8 cellular contexts compared by ENCODE assay signal in the genomic region with DNA sequence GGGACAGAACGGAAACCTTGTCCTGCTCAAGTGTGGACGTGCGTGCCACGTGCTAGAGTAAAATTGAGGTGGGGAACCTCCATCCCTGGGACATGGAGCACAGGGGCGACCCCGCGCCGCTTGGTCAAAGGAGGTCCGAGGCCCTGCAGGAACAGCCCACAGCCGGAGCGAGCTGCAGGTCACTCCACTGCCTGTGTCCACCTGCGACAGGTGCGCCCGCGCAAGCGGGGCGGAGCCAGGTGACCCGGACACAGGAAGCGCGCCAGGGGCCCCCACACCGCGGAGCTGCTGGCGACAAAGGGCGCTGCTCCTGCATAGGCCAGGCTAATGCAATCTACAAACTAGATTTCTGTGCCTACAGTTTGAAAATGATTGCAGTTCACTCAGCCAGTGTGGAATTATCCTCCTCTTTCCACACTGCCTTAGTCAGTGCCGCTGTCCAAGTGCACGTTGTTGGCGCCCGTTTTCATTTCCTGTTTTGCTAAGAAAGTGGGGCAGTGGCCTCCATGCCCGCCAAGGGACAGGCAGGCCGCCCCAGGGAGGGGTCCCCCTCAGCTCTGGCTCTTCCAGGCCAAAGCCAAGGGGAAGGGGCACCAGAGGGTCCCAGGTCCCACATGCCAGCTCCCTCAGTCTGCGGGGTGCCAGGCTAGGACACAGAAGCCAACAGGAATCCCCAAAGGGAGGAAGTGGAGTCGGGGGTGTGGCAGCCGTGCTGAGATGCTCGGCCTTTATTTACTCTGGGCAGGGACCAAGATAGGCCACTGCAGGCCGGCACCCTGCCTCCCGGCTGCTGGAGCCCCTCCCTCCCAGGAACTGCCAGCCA. TPM values are rescaled to one million over a fixed set of nuclear protein-coding genes. Genes with fewer than 3 reads are reported as not detected.
DNase-seq lines count a peak whose midpoint lies in the region; ATAC-seq and TF ChIP-seq lines count a peak whose summit lies in the region.

No MANE protein-coding gene starts in this region.

- H3K27me3 ChIP-seq in ovary: no peaks in the 10 kb centered on the region
- H3K27me3 ChIP-seq in SJCRH30: no peaks in the 10 kb centered on the region

- whole genome bisulfite sequencing in ovary, 3 donors: 1 to 3% (median 1%) methylated on average over 30 to 36 of the region's 36 CpGs

- no peak for ATAC-seq in activated CD8-positive, alpha-beta T cell treated with anti-CD3 and anti-CD28 coated beads, Interleukin-2, amount 10 ng/mL, durations not matched to agents 7 days and 5 days
- no peak for ATAC-seq in omental fat pad (ENCODE audit: low FRiP score)
- ATAC-seq in HG03565 (IDR thresholded peaks at IDR 0.05; ENCODE audit: unreplicated experiment): no peak

- H3K4me1 Mint-ChIP-seq in activated CD8-positive, alpha-beta T cell treated with anti-CD3 and anti-CD28 coated beads, Interleukin-2, amount 10 ng/mL, durations not matched to agents 7 days and 5 days (ENCODE audit: low read depth): peaks cover 47% of the 10 kb centered on the region

- TF ChIP-seq CTCF in fibroblast of villous mesenchyme (IDR thresholded peaks at IDR 0.05; ENCODE audit: insufficient read depth, low read depth, low read length) (no peak), ovary (IDR thresholded peaks at IDR 0.05) (no peak), omental fat pad (IDR thresholded peaks at IDR 0.05) (no peak)

- H3K36me3 ChIP-seq in ovary (no peaks in the 10 kb centered on the region), SJCRH30 (peaks cover 30% of the 10 kb centered on the region)

- peak overlapping the region; percentile 5 for H3K4me3 Mint-ChIP-seq in activated CD8-positive, alpha-beta T cell treated with anti-CD3 and anti-CD28 coated beads, Interleukin-2, amount 10 ng/mL, durations not matched to agents 7 days and 5 days

- TF ChIP-seq EP300 in ovary (IDR thresholded peaks at IDR 0.05): no peak

- intact Hi-C loops in ovary (cut with DNase I): loop anchor here in 2 of 4 donors (5.0 to 10.0 kb wide), 2 partner anchors 112 to 125 kb away; a partner anchor contains a TSS

- peak; percentile 32 for DNase-seq in D341Med (ENCODE audit: low spot score)
- peak; percentile 77 for DNase-seq in NAMALWA (ENCODE audit: low spot score)
- DNase-seq in activated CD8-positive, alpha-beta T cell treated with anti-CD3 and anti-CD28 coated beads, Interleukin-2, amount 10 ng/mL, durations not matched to agents 7 days and 5 days: peak; percentile 42
- DNase-seq in fibroblast of villous mesenchyme (ENCODE audit: low read depth): peak; percentile 59
- peak; percentile 46 to 62 (median 56) for DNase-seq in ovary
- DNase-seq in omental fat pad (ENCODE audit: low spot score): no peak
- no peak for DNase-seq in SJCRH30

- H3K9me3 ChIP-seq in ovary (no peaks in the 10 kb centered on the region), SJCRH30 (replicated peaks) (no peaks in the 10 kb centered on the region)

- TF ChIP-seq POLR2A in ovary (IDR thresholded peaks at IDR 0.05): no peak

- POLR2A ChIA-PET in activated CD8-positive, alpha-beta T cell treated with anti-CD3 and anti-CD28 coated beads, Interleukin-2, amount 10 ng/mL, durations not matched to agents 7 days and 5 days (lab: Charles Lee): interaction anchor here (0.7 kb wide), 1 partner anchor 47 kb away, joined by 3 read pairs; no protein-coding TSS in a partner anchor

- peaks cover 35% of the 10 kb centered on the region for H3K36me3 Mint-ChIP-seq in activated CD8-positive, alpha-beta T cell treated with anti-CD3 and anti-CD28 coated beads, Interleukin-2, amount 10 ng/mL, durations not matched to agents 7 days and 5 days (ENCODE audit: low read depth)

- no peaks in the 10 kb centered on the region for H3K27me3 Mint-ChIP-seq in activated CD8-positive, alpha-beta T cell treated with anti-CD3 and anti-CD28 coated beads, Interleukin-2, amount 10 ng/mL, durations not matched to agents 7 days and 5 days (ENCODE audit: low read depth)

- CTCF ChIA-PET in activated CD8-positive, alpha-beta T cell treated with anti-CD3 and anti-CD28 coated beads, Interleukin-2, amount 10 ng/mL, durations not matched to agents 7 days and 5 days (lab: Charles Lee): no interaction called here

- peak overlapping the region; percentile 18 for H3K4me3 ChIP-seq in fibroblast of villous mesenchyme (ENCODE audit: low read depth, low read length)
- no peak overlapping the region for H3K4me3 ChIP-seq in ovary
- H3K4me3 ChIP-seq in SJCRH30: no peak overlapping the region

- H3K27ac ChIP-seq in ovary: peak overlapping the region in 1 of 2 donors; percentile 42
- no peak overlapping the region for H3K27ac ChIP-seq in SJCRH30

- H3K9me3 Mint-ChIP-seq in activated CD8-positive, alpha-beta T cell treated with anti-CD3 and anti-CD28 coated beads, Interleukin-2, amount 10 ng/mL, durations not matched to agents 7 days and 5 days (ENCODE audit: insufficient read depth): no peaks in the 10 kb centered on the region

- H3K4me1 ChIP-seq in ovary (ENCODE audit: insufficient read depth) (peaks cover 34% of the 10 kb centered on the region), SJCRH30 (peaks cover 5% of the 10 kb centered on the region; the same call in 1 of the 2 replicates)

- peak overlapping the region; percentile 86 for H3K27ac Mint-ChIP-seq in activated CD8-positive, alpha-beta T cell treated with anti-CD3 and anti-CD28 coated beads, Interleukin-2, amount 10 ng/mL, durations not matched to agents 7 days and 5 days

RNA-seq across cellular contexts. Expression of a gene that starts 4.3 kb away (rescaled TPM):
- total RNA-seq in activated CD8-positive, alpha-beta T cell treated with anti-CD3 and anti-CD28 coated beads, Interleukin-2, amount 10 ng/mL, durations not matched to agents 7 days and 5 days: 10 to 100 TPM; 82.0 to 82.9 TPM
- total RNA-seq in fibroblast of villous mesenchyme (44.0 and 48.6 TPM in 2 replicates), ovary (10 to 100 TPM; 45.1 to 76.0 (median 62.7) TPM), omental fat pad (100 to 1,000 TPM in 3 of 4 donors, 10 to 100 TPM in 1; 97.2 to 136 (median 114) TPM)
- polyA plus RNA-seq in ovary: 10 to 100 TPM; 21.8 to 57.0 TPM
- total RNA-seq in SJCRH30 (2014; rRNA removed; shearing (Covaris generic)): 65.2 and 74.6 TPM in 2 replicates

RNA-seq across cellular contexts. Expression of a gene that starts 58.5 kb away (rescaled TPM):
- total RNA-seq in activated CD8-positive, alpha-beta T cell treated with anti-CD3 and anti-CD28 coated beads, Interleukin-2, amount 10 ng/mL, durations not matched to agents 7 days and 5 days: 10 to 100 TPM; 83.6 to 85.8 TPM
- 18.1 and 20.9 TPM in 2 replicates for total RNA-seq in fibroblast of villous mesenchyme
- 10 to 100 TPM; 20.9 to 51.3 (median 31.1) TPM for total RNA-seq in ovary
- 10 to 100 TPM; 16.7 to 21.6 TPM for polyA plus RNA-seq in ovary
- 10 to 100 TPM; 25.0 to 77.7 (median 39.0) TPM for total RNA-seq in omental fat pad
- total RNA-seq in SJCRH30 (2014; rRNA removed; shearing (Covaris generic)): 20.1 and 29.4 TPM in 2 replicates

Comparison
In these comparisons a context has a peak if more than half of its experiments do, and no peak if none do; other contexts are left out.
1. DNase-seq: peak in D341Med (single experiment), NAMALWA (single experiment), activated CD8-positive, alpha-beta T cell treated with anti-CD3 and anti-CD28 coated beads, Interleukin-2, amount 10 ng/mL, durations not matched to agents 7 days and 5 days (single experiment), fibroblast of villous mesenchyme (single experiment) and ovary (5 of 5); none in omental fat pad (single experiment) and SJCRH30 (0 of 2).